8 cellular contexts compared by ENCODE assay signal in genomic region chr10:100826983-100827818, GRCh38.
DNase-seq lines count a peak whose midpoint lies in the region; ATAC-seq and TF ChIP-seq lines count a peak whose summit lies in the region.

No MANE protein-coding gene starts in this region.

- H3K27me3 Mint-ChIP-seq in activated T-cell treated with anti-CD3 and anti-CD28 coated beads, Interleukin-2, amount 50 U/mL, for 72 hours (ENCODE audit: low read depth), result peaks cover 38% of the 10 kb centered on the region

- H3K4me3 Mint-ChIP-seq in activated T-cell treated with anti-CD3 and anti-CD28 coated beads, Interleukin-2, amount 50 U/mL, for 72 hours, result peak overlapping the region; percentile 76 to 86

- H3K9me2 ChIP-seq in MM.1S (replicated peaks; ENCODE audit: insufficient read depth, low read length), result no peaks in the 10 kb centered on the region

- H3K79me2 ChIP-seq in MM.1S (ENCODE audit: low read length), result no peaks in the 10 kb centered on the region

- H3K4me1 ChIP-seq in MM.1S (ENCODE audit: low read length), result 0 out of 2 replicates have a peak, but pooled peaks cover 8% of the 10 kb centered on the region
- H3K4me1 ChIP-seq in right cardiac atrium (ENCODE audit: control insufficient read depth, insufficient read depth, low read length), result peaks cover 4% of the 10 kb centered on the region

- under 1% methylated on average over 68 of the region's 68 CpGs for WGBS in right cardiac atrium

- peak overlapping the region; percentile 96 for H3K4me2 ChIP-seq in MM.1S (ENCODE audit: low read depth, low read length)

- peaks cover 2 to 5% of the 10 kb centered on the region in 2 donors for H3K36me3 Mint-ChIP-seq in activated T-cell treated with anti-CD3 and anti-CD28 coated beads, Interleukin-2, amount 50 U/mL, for 72 hours (ENCODE audit: insufficient read depth in 2 of 2)

- DNase-seq in DMS79 (lab: John Stamatoyannopoulos, UW) (peak; percentile 2), MM.1S (no peak), right cardiac atrium (peak; percentile 17 to 60 (median 51)), NCI-H446 treated with DMSO at 0.1 percent for 48 hours (lab: John Stamatoyannopoulos, UW) (no peak), middle frontal gyrus (ENCODE audit: extremely low spot score, low spot score) (no peak)
- peak; percentile 66 to 72 for DNase-seq in activated T-cell treated with anti-CD3 and anti-CD28 coated beads, Interleukin-2, amount 50 U/mL, for 72 hours

- intact Hi-C loops in right cardiac atrium (cut with DNase I), result no loop called here

- no peak overlapping the region for H3K9ac ChIP-seq in MM.1S (ENCODE audit: low read length)

- ATAC-seq in activated T-cell treated with anti-CD3 and anti-CD28 coated beads, Interleukin-2, amount 50 U/mL, for 72 hours (replicated peaks in 1 of 2), result peak; percentile 61 to 70
- ATAC-seq in right cardiac atrium (peak in 1 of 2 donors; percentile 31), GM21367 (IDR thresholded peaks at IDR 0.05; ENCODE audit: unreplicated experiment) (no peak)

- H3F3A ChIP-seq in MM.1S (ENCODE audit: insufficient read depth, low read length), result no peaks in the 10 kb centered on the region

- no peak overlapping the region for H3K27ac Mint-ChIP-seq in activated T-cell treated with anti-CD3 and anti-CD28 coated beads, Interleukin-2, amount 50 U/mL, for 72 hours

- no peaks in the 10 kb centered on the region for H3K36me3 ChIP-seq in MM.1S (replicated peaks; ENCODE audit: insufficient read depth, low read length)

- TF ChIP-seq CTCF in MM.1S (IDR thresholded peaks at IDR 0.05; ENCODE audit: low read length), result no peak; the same call in 1 of the 2 replicates

- no peaks in the 10 kb centered on the region for H4K20me1 ChIP-seq in MM.1S (ENCODE audit: insufficient read depth, low read length)

- peak overlapping the region; percentile 59 for H2AFZ ChIP-seq in MM.1S (ENCODE audit: low read length)

- no peak overlapping the region for H3K27ac ChIP-seq in MM.1S (ENCODE audit: low read length)
- H3K27ac ChIP-seq in right cardiac atrium (ENCODE audit: low read length), result no peak overlapping the region
- no peak overlapping the region for H3K27ac ChIP-seq in skin epidermis

- H3K27me3 ChIP-seq in MM.1S (replicated peaks; ENCODE audit: insufficient read depth, low read length), result peaks cover 88% of the 10 kb centered on the region
- no peaks in the 10 kb centered on the region for H3K27me3 ChIP-seq in right cardiac atrium (ENCODE audit: control insufficient read depth, insufficient read depth)

- H3K4me1 Mint-ChIP-seq in activated T-cell treated with anti-CD3 and anti-CD28 coated beads, Interleukin-2, amount 50 U/mL, for 72 hours (ENCODE audit: low read depth), result peaks cover 36% of the 10 kb centered on the region

- H3K9me3 ChIP-seq in MM.1S (replicated peaks; ENCODE audit: insufficient read depth, low read length) (no peaks in the 10 kb centered on the region), right cardiac atrium (ENCODE audit: control insufficient read depth, low read length) (no peaks in the 10 kb centered on the region)

- H3K9me3 Mint-ChIP-seq in activated T-cell treated with anti-CD3 and anti-CD28 coated beads, Interleukin-2, amount 50 U/mL, for 72 hours, result no peaks in the 10 kb centered on the region

- peak overlapping the region; percentile 60 for H3K4me3 ChIP-seq in MM.1S (ENCODE audit: low read length)
- H3K4me3 ChIP-seq in right cardiac atrium (ENCODE audit: low read length), result peak overlapping the region; percentile 61
- H3K4me3 ChIP-seq in skin epidermis, result peak overlapping the region; percentile 2 to 34 (median 22)

Comparison
In these comparisons a context has a peak if more than half of its experiments do, and no peak if none do; other contexts are left out.
1. DNase-seq: peak in DMS79 (single experiment), activated T-cell treated with anti-CD3 and anti-CD28 coated beads, Interleukin-2, amount 50 U/mL, for 72 hours (2 of 2) and right cardiac atrium (3 of 3); none in MM.1S (single experiment), NCI-H446 treated with DMSO at 0.1 percent for 48 hours (single experiment) and middle frontal gyrus (single experiment).
2. Peak in every context shown above with its lines, with median percentiles within 50 percentile points of each other: H3K4me3 ChIP-seq.